ENCODE assay signal across 1 cellular context in the genomic region with DNA sequence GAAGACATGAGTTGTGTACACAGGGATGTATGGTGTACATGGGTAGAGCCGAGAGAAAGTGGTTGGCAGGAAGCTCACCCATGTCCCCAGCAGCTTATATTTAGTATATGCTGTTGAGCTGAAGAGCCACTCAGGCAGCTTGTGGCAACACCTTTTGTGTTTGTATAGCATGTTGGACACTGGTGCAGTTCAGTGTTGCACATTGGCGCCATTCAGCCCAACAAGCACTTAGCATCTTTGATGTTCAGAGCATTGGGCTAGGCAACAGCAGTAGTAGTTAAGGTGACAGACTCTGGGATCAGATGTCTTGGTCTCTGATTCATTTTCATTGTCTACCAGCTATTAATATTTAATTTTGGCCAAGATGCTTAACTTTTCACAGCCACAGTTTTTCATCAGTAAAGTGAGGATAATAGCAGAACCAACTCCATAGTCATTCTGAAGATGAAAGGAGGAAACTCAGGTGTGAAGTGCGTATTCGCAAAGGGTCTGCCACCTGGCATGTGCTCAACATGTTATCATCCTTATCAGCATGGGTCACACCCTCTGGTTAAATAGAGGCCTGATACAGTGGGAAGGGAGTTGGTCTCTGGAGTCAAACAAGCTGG.
TF ChIP-seq lines count a peak whose summit lies in the region.

No MANE protein-coding gene starts in this region.

TF ChIP-seq in IMR-90, 13 proteins besides CTCF, POLR2A, EP300 and RAD21:
- TF ChIP-seq ELK1 (IDR thresholded peaks at IDR 0.05; ENCODE audit: borderline replicate concordance, low read depth, low read length) = no peak
